14 cellular contexts compared by ENCODE assay signal in the genomic region with DNA sequence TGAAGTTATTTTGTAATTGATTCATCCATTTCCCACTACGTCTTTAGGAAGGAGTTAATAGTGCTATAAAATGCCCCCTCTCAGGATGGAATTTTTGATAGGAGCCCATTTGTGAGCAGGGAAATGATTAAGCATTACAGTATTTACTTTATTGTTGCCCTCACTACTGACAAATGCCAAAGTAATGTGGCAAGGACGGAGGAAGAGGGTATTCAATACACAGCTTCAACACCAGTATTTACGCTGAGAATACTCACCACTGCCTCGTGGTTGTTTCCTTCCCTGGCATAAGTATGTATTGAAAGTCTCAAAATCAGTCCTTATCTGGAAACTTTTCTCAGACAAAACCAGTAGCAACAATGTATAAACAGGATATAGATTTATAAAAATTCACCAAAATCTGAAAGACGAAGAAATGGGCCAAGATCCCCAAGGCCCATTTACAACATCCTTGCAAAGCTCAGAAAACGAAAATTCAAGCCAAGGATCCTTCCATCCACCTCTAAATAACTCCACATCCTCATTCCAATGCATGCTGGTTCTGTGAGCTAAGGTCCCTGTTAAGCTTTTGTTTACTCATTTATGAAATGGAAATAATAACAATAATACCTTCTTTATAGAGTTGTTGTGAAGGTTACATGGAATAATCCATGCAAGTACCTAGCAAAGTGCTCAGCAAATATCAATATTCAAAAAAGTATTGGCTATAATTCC. TPM values are rescaled to one million over a fixed set of nuclear protein-coding genes. Genes with fewer than 3 reads are reported as not detected.
A peak's percentile ranks its signal among the peaks of the same experiment; 100 is the strongest.
DNase-seq lines count a peak whose midpoint lies in the region; ATAC-seq and TF ChIP-seq lines count a peak whose summit lies in the region.
"Had no signal": no experiment of that assay in that cellular context is flagged by ENCODE, and none has a peak within 500 bp of the region (broad histone marks: within the 10 kb centered on the region; RNA-seq: fewer than 3 reads in every experiment).

No MANE protein-coding gene starts in this region.

- TF ChIP-seq CTCF in transverse colon (IDR thresholded peaks at IDR 0.05), result no peak

- no peaks in the 10 kb centered on the region for H3K27me3 ChIP-seq in transverse colon

- H3K36me3 Mint-ChIP-seq in activated CD4-positive, alpha-beta T cell treated with anti-CD3 and anti-CD28 coated beads, Interleukin-2, amount 10 ng/mL, durations not matched to agents 7 days and 5 days (ENCODE audit: low read depth), result peaks cover 25% of the 10 kb centered on the region
- H3K36me3 Mint-ChIP-seq in activated T-cell treated with anti-CD3 and anti-CD28 coated beads, Interleukin-2, amount 50 U/mL, for 72 hours (ENCODE audit: insufficient read depth in 2 of 2), result peaks cover 2 to 4% of the 10 kb centered on the region in 2 donors

- H3K27me3 Mint-ChIP-seq in activated CD4-positive, alpha-beta T cell treated with anti-CD3 and anti-CD28 coated beads, Interleukin-2, amount 10 ng/mL, durations not matched to agents 7 days and 5 days, result no peaks in the 10 kb centered on the region
- no peaks in the 10 kb centered on the region for H3K27me3 Mint-ChIP-seq in activated T-cell treated with anti-CD3 and anti-CD28 coated beads, Interleukin-2, amount 50 U/mL, for 72 hours (ENCODE audit: low read depth)
- H3K27me3 Mint-ChIP-seq: activated naive CD4-positive, alpha-beta T cell treated with anti-CD3 and anti-CD28 coated beads, Interleukin-2, amount 10 ng/mL, durations not matched to agents 7 days and 5 days had no signal

- intact Hi-C loops in transverse colon (cut with DNase I; ENCODE audit: low total_unique reads), result no loop called here

- ATAC-seq in activated T-cell treated with anti-CD3 and anti-CD28 coated beads, Interleukin-2, amount 50 U/mL, for 72 hours (replicated peaks in 1 of 2), result no peak

- H3K9me3 Mint-ChIP-seq in activated CD4-positive, alpha-beta T cell treated with anti-CD3 and anti-CD28 coated beads, Interleukin-2, amount 10 ng/mL, durations not matched to agents 7 days and 5 days, result no peaks in the 10 kb centered on the region
- no peaks in the 10 kb centered on the region for H3K9me3 Mint-ChIP-seq in activated T-cell treated with anti-CD3 and anti-CD28 coated beads, Interleukin-2, amount 50 U/mL, for 72 hours
- H3K9me3 Mint-ChIP-seq: activated naive CD4-positive, alpha-beta T cell treated with anti-CD3 and anti-CD28 coated beads, Interleukin-2, amount 10 ng/mL, durations not matched to agents 7 days and 5 days; H9 had no signal

- no peaks in the 10 kb centered on the region for H3K9me3 ChIP-seq in transverse colon

- peaks cover 0 to 26% (median 9%) of the 10 kb centered on the region in 4 donors for H3K4me1 ChIP-seq in transverse colon

- POLR2A ChIA-PET in activated CD4-positive, alpha-beta T cell treated with anti-CD3 and anti-CD28 coated beads, Interleukin-2, amount 10 ng/mL, durations not matched to agents 7 days and 5 days (lab: Charles Lee), result no interaction called here

- TF ChIP-seq POLR2A in transverse colon (IDR thresholded peaks at IDR 0.05), result no peak

- WGBS in transverse colon (ENCODE audit: low coverage in 1 of 2), 2 donors, result 67 to 70% methylated on average over 6 of the region's 6 CpGs

- CTCF ChIA-PET in activated CD4-positive, alpha-beta T cell treated with anti-CD3 and anti-CD28 coated beads, Interleukin-2, amount 10 ng/mL, durations not matched to agents 7 days and 5 days (lab: Charles Lee), result no interaction called here

- H3K27ac Mint-ChIP-seq in activated CD4-positive, alpha-beta T cell treated with anti-CD3 and anti-CD28 coated beads, Interleukin-2, amount 10 ng/mL, durations not matched to agents 7 days and 5 days, result no peak overlapping the region
- no peak overlapping the region for H3K27ac Mint-ChIP-seq in activated T-cell treated with anti-CD3 and anti-CD28 coated beads, Interleukin-2, amount 50 U/mL, for 72 hours
- H3K27ac Mint-ChIP-seq: activated naive CD4-positive, alpha-beta T cell treated with anti-CD3 and anti-CD28 coated beads, Interleukin-2, amount 10 ng/mL, durations not matched to agents 7 days and 5 days had no signal

- peak overlapping the region in 3 of 4 donors; percentile 16 to 63 (median 61) for H3K27ac ChIP-seq in transverse colon

- TF ChIP-seq EP300 in transverse colon (IDR thresholded peaks at IDR 0.05; ENCODE audit: low read depth), result no peak

- no peak overlapping the region for H3K4me3 ChIP-seq in transverse colon

- in situ Hi-C loops in transverse colon (cut with MboI; ENCODE audit: low pct_ligation_motif_present in 1 of 4, low pct_unique_long_range_greater_than_20kb in 1 of 4, low sequenced_read_pairs in 3 of 4), result no loop called here

- DNase-seq in HT1080 (ENCODE audit: low read depth) (peak; percentile 92), amniotic epithelial cell (ENCODE audit: low read depth) (peak; percentile 53), iris pigment epithelial cell (ENCODE audit: low read depth) (peak; percentile 69), transverse colon (no peak), NCI-H2227 treated with DMSO at 0.1 percent for 48 hours (lab: John Stamatoyannopoulos, UW) (no peak), DMS153 treated with DMSO at 0.1 percent for 48 hours (lab: John Stamatoyannopoulos, UW; ENCODE audit: unreplicated experiment) (no peak)
- no peak for DNase-seq in activated CD4-positive, alpha-beta T cell treated with anti-CD3 and anti-CD28 coated beads, Interleukin-2, amount 10 ng/mL, durations not matched to agents 7 days and 5 days
- no peak for DNase-seq in activated T-cell treated with anti-CD3 and anti-CD28 coated beads, Interleukin-2, amount 50 U/mL, for 72 hours
- DNase-seq: activated CD4-positive, alpha-beta T cell treated with anti-CD3 and anti-CD28 coated beads for 1 hour; activated naive CD4-positive, alpha-beta T cell treated with anti-CD3 and anti-CD28 coated beads, Interleukin-2, amount 10 ng/mL, durations not matched to agents 7 days and 5 days; H9; NCI-H1436 treated with DMSO at 0.1 percent for 48 hours; stimulated activated CD4-positive, alpha-beta T cell treated with anti-CD3 and anti-CD28 coated beads, Interleukin-15, amount 100 ng/mL, for 24 hours; stimulated activated naive CD4-positive, alpha-beta T cell had no signal

- H3K4me3 Mint-ChIP-seq in activated CD4-positive, alpha-beta T cell treated with anti-CD3 and anti-CD28 coated beads, Interleukin-2, amount 10 ng/mL, durations not matched to agents 7 days and 5 days, result no peak overlapping the region
- no peak overlapping the region for H3K4me3 Mint-ChIP-seq in activated T-cell treated with anti-CD3 and anti-CD28 coated beads, Interleukin-2, amount 50 U/mL, for 72 hours
- H3K4me3 Mint-ChIP-seq: activated naive CD4-positive, alpha-beta T cell treated with anti-CD3 and anti-CD28 coated beads, Interleukin-2, amount 10 ng/mL, durations not matched to agents 7 days and 5 days; H9 had no signal

- H3K4me1 Mint-ChIP-seq in activated CD4-positive, alpha-beta T cell treated with anti-CD3 and anti-CD28 coated beads, Interleukin-2, amount 10 ng/mL, durations not matched to agents 7 days and 5 days, result peaks cover 2% of the 10 kb centered on the region
- H3K4me1 Mint-ChIP-seq in activated T-cell treated with anti-CD3 and anti-CD28 coated beads, Interleukin-2, amount 50 U/mL, for 72 hours (ENCODE audit: low read depth), result peaks cover 1% of the 10 kb centered on the region

- H3K36me3 ChIP-seq in transverse colon, result no peaks in the 10 kb centered on the region

RNA-seq across cellular contexts. Expression of a gene that starts 29.3 kb away (rescaled TPM):
- total RNA-seq in HT1080 (2014; rRNA removed; shearing (Covaris generic)), result 39.3 and 42.4 TPM in 2 replicates
- 56.3 and 63.4 TPM in 2 replicates for polyA plus RNA-seq in HT1080 (2015; cell fraction: cytosol; rRNA removed)
- 53.3 and 57.5 TPM in 2 replicates for polyA plus RNA-seq in HT1080 (2015; cell fraction: nucleus; rRNA removed)
- total RNA-seq in transverse colon, result 10 to 100 TPM; 40.0 to 73.4 (median 47.5) TPM
- 10 to 100 TPM; 14.5 to 15.7 TPM for total RNA-seq in activated CD4-positive, alpha-beta T cell treated with anti-CD3 and anti-CD28 coated beads, Interleukin-2, amount 10 ng/mL, durations not matched to agents 7 days and 5 days
- total RNA-seq in activated T-cell treated with anti-CD3 and anti-CD28 coated beads, Interleukin-2, amount 50 U/mL, for 72 hours, result 10 to 100 TPM; 11.1 to 12.5 TPM

Comparison
In these comparisons a context has a peak if more than half of its experiments do, and no peak if none do; other contexts are left out.
1. DNase-seq: peak in HT1080 (single experiment), amniotic epithelial cell (single experiment) and iris pigment epithelial cell (single experiment); none in transverse colon (single experiment), activated CD4-positive, alpha-beta T cell treated with anti-CD3 and anti-CD28 coated beads, Interleukin-2, amount 10 ng/mL, durations not matched to agents 7 days and 5 days (single experiment), activated T-cell treated with anti-CD3 and anti-CD28 coated beads, Interleukin-2, amount 50 U/mL, for 72 hours (0 of 2), NCI-H2227 treated with DMSO at 0.1 percent for 48 hours (single experiment) and DMS153 treated with DMSO at 0.1 percent for 48 hours (single experiment).